In genomic region chr20:34129518-34130162, GRCh38 we compare ENCODE assay signal across 1 cellular context.
TF ChIP-seq lines count a peak whose summit lies in the region.

No MANE protein-coding gene starts in this region.

TF ChIP-seq in HepG2, 621 proteins besides CTCF, POLR2A, EP300 and RAD21 (continued from another document and continues in another):
- TF ChIP-seq HNF1B (CRISPR knock-in tag; IDR thresholded peaks at IDR 0.05): peak; percentile 61; the same call in 1 of the 2 replicates
- TF ChIP-seq FOXO1 (CRISPR knock-in tag; IDR thresholded peaks at IDR 0.05): 0 out of 2 replicates have a peak, but pooled peaks have one; percentile 41
- 0 out of 2 replicates have a peak, but pooled peaks have one; percentile 42 for TF ChIP-seq ZNF547 (CRISPR knock-in tag; IDR thresholded peaks at IDR 0.05)
- TF ChIP-seq ZNF816 (CRISPR knock-in tag; IDR thresholded peaks at IDR 0.05; ENCODE audit: borderline replicate concordance): peak; percentile 76; the same call in 1 of the 2 replicates
- TF ChIP-seq, protein P1, sequence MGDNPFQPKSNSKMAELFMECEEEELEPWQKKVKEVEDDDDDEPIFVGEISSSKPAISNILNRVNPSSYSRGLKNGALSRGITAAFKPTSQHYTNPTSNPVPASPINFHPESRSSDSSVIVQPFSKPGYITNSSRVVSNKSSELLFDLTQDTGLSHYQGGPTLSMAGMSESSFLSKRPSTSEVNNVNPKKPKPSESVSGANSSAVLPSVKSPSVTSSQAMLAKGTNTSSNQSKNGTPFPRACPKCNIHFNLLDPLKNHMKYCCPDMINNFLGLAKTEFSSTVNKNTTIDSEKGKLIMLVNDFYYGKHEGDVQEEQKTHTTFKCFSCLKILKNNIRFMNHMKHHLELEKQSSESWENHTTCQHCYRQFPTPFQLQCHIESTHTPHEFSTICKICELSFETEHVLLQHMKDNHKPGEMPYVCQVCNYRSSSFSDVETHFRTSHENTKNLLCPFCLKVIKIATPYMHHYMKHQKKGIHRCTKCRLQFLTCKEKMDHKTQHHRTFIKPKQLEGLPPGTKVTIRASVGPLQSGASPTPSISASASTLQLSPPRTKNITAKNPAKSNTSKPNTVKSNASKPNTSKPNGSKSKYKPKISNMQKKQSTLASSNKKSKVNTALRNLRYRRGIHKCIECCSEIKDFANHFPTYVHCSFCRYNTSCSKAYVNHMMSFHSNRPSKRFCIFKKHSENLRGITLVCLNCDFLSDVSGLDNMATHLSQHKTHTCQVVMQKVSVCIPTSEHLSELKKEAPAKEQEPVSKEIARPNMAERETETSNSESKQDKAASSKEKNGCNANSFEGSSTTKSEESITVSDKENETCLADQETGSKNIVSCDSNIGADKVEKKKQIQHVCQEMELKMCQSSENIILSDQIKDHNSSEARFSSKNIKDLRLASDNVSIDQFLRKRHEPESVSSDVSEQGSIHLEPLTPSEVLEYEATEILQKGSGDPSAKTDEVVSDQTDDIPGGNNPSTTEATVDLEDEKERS (CRISPR knock-in tag; IDR thresholded peaks at IDR 0.05): 0 out of 2 replicates have a peak, but pooled peaks have one; percentile 65
- TF ChIP-seq, protein P2, sequence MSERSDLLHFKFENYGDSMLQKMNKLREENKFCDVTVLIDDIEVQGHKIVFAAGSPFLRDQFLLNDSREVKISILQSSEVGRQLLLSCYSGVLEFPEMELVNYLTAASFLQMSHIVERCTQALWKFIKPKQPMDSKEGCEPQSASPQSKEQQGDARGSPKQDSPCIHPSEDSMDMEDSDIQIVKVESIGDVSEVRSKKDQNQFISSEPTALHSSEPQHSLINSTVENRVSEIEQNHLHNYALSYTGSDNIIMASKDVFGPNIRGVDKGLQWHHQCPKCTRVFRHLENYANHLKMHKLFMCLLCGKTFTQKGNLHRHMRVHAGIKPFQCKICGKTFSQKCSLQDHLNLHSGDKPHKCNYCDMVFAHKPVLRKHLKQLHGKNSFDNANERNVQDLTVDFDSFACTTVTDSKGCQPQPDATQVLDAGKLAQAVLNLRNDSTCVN (CRISPR knock-in tag; IDR thresholded peaks at IDR 0.05; ENCODE audit: borderline replicate concordance): 0 out of 2 replicates have a peak, but pooled peaks have one; percentile 28
- no peak for TF ChIP-seq PLRG1 (conservative IDR thresholded peaks at IDR 0.05)
- TF ChIP-seq ZNF768 (CRISPR knock-in tag; IDR thresholded peaks at IDR 0.05): no peak
- peak; percentile 62 for TF ChIP-seq CEBPG (CRISPR knock-in tag; IDR thresholded peaks at IDR 0.05)
- no peak for TF ChIP-seq NFRKB (IDR thresholded peaks at IDR 0.05)
- TF ChIP-seq TBX3 (IDR thresholded peaks at IDR 0.05; ENCODE audit: borderline replicate concordance): no peak
- TF ChIP-seq TAF1 (CRISPR knock-in tag; IDR thresholded peaks at IDR 0.05): peak; percentile 18; the same call in 1 of the 2 replicates
- peak; percentile 62; the same call in 1 of the 2 replicates for TF ChIP-seq SSRP1 (CRISPR knock-in tag; IDR thresholded peaks at IDR 0.05)
- TF ChIP-seq STAG1 (CRISPR knock-in tag; IDR thresholded peaks at IDR 0.05): peak; percentile 98
- TF ChIP-seq ZNF235 (CRISPR knock-in tag; IDR thresholded peaks at IDR 0.05; ENCODE audit: borderline replicate concordance): no peak
- peak; percentile 76 for TF ChIP-seq PHF5A (CRISPR knock-in tag; IDR thresholded peaks at IDR 0.05; ENCODE audit: low read depth, unreplicated experiment)
- peak in 1 of 2 experiments; percentile 82; a peak in 2 of 4 replicates for TF ChIP-seq KLF16 (CRISPR knock-in tag; IDR thresholded peaks at IDR 0.05)
- peak; percentile 8; the same call in 1 of the 2 replicates for TF ChIP-seq ZNF121 (CRISPR knock-in tag; IDR thresholded peaks at IDR 0.05)
- peak; percentile 98 for TF ChIP-seq SMC3 (IDR thresholded peaks at IDR 0.05; ENCODE audit: low read length)
- TF ChIP-seq ZNF317 (CRISPR knock-in tag; IDR thresholded peaks at IDR 0.05): peak; percentile 50; the same call in 1 of the 2 replicates
- 0 out of 2 replicates have a peak, but pooled peaks have one; percentile 16 for TF ChIP-seq ZBTB33 (CRISPR knock-in tag; IDR thresholded peaks at IDR 0.05)
- peak; percentile 64; the same call in 1 of the 2 replicates for TF ChIP-seq SMAD3 (CRISPR knock-in tag; IDR thresholded peaks at IDR 0.05)
- TF ChIP-seq ZBTB1 (CRISPR knock-in tag; IDR thresholded peaks at IDR 0.05; ENCODE audit: borderline replicate concordance): no peak
- TF ChIP-seq, protein P3, sequence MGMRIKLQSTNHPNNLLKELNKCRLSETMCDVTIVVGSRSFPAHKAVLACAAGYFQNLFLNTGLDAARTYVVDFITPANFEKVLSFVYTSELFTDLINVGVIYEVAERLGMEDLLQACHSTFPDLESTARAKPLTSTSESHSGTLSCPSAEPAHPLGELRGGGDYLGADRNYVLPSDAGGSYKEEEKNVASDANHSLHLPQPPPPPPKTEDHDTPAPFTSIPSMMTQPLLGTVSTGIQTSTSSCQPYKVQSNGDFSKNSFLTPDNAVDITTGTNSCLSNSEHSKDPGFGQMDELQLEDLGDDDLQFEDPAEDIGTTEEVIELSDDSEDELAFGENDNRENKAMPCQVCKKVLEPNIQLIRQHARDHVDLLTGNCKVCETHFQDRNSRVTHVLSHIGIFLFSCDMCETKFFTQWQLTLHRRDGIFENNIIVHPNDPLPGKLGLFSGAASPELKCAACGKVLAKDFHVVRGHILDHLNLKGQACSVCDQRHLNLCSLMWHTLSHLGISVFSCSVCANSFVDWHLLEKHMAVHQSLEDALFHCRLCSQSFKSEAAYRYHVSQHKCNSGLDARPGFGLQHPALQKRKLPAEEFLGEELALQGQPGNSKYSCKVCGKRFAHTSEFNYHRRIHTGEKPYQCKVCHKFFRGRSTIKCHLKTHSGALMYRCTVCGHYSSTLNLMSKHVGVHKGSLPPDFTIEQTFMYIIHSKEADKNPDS (CRISPR knock-in tag; IDR thresholded peaks at IDR 0.05): no peak
- TF ChIP-seq, protein P4, sequence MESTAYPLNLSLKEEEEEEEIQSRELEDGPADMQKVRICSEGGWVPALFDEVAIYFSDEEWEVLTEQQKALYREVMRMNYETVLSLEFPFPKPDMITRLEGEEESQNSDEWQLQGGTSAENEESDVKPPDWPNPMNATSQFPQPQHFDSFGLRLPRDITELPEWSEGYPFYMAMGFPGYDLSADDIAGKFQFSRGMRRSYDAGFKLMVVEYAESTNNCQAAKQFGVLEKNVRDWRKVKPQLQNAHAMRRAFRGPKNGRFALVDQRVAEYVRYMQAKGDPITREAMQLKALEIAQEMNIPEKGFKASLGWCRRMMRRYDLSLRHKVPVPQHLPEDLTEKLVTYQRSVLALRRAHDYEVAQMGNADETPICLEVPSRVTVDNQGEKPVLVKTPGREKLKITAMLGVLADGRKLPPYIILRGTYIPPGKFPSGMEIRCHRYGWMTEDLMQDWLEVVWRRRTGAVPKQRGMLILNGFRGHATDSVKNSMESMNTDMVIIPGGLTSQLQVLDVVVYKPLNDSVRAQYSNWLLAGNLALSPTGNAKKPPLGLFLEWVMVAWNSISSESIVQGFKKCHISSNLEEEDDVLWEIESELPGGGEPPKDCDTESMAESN (CRISPR knock-in tag; conservative IDR thresholded peaks at IDR 0.05): 0 out of 2 replicates have a peak, but pooled peaks have one; percentile 27
- peak; percentile 65; the same call in 1 of the 2 replicates for TF ChIP-seq PITX1 (CRISPR knock-in tag; IDR thresholded peaks at IDR 0.05)
- TF ChIP-seq FOSL2 (CRISPR knock-in tag; IDR thresholded peaks at IDR 0.05): peak; percentile 35; the same call in 1 of the 2 replicates
- peak; percentile 28; the same call in 1 of the 2 replicates for TF ChIP-seq DNMT3B (CRISPR knock-in tag; conservative IDR thresholded peaks at IDR 0.05)
- 0 out of 2 replicates have a peak, but pooled peaks have one; percentile 58 for TF ChIP-seq KLF9 (CRISPR knock-in tag; IDR thresholded peaks at IDR 0.05; ENCODE audit: low read depth)
- TF ChIP-seq, protein P5, sequence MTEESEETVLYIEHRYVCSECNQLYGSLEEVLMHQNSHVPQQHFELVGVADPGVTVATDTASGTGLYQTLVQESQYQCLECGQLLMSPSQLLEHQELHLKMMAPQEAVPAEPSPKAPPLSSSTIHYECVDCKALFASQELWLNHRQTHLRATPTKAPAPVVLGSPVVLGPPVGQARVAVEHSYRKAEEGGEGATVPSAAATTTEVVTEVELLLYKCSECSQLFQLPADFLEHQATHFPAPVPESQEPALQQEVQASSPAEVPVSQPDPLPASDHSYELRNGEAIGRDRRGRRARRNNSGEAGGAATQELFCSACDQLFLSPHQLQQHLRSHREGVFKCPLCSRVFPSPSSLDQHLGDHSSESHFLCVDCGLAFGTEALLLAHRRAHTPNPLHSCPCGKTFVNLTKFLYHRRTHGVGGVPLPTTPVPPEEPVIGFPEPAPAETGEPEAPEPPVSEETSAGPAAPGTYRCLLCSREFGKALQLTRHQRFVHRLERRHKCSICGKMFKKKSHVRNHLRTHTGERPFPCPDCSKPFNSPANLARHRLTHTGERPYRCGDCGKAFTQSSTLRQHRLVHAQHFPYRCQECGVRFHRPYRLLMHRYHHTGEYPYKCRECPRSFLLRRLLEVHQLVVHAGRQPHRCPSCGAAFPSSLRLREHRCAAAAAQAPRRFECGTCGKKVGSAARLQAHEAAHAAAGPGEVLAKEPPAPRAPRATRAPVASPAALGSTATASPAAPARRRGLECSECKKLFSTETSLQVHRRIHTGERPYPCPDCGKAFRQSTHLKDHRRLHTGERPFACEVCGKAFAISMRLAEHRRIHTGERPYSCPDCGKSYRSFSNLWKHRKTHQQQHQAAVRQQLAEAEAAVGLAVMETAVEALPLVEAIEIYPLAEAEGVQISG (CRISPR knock-in tag; IDR thresholded peaks at IDR 0.05): peak; percentile 51
- TF ChIP-seq RXRB (CRISPR knock-in tag; IDR thresholded peaks at IDR 0.05; ENCODE audit: borderline replicate concordance): peak; percentile 17; the same call in 1 of the 2 replicates
- TF ChIP-seq ZGPAT (CRISPR knock-in tag; IDR thresholded peaks at IDR 0.05): peak; percentile 54; the same call in 1 of the 2 replicates
- peak; percentile 33; the same call in 1 of the 2 replicates for TF ChIP-seq ZNF263 (CRISPR knock-in tag; IDR thresholded peaks at IDR 0.05)
- TF ChIP-seq SALL1 (CRISPR knock-in tag; IDR thresholded peaks at IDR 0.05): peak; percentile 55
- TF ChIP-seq GFI1 (CRISPR knock-in tag; IDR thresholded peaks at IDR 0.05; ENCODE audit: borderline replicate concordance): 0 out of 2 replicates have a peak, but pooled peaks have one; percentile 15
- 0 out of 2 replicates have a peak, but pooled peaks have one; percentile 58 for TF ChIP-seq ZNF331 (CRISPR knock-in tag; IDR thresholded peaks at IDR 0.05)
- TF ChIP-seq KDM2A (CRISPR knock-in tag; IDR thresholded peaks at IDR 0.05; ENCODE audit: borderline replicate concordance, low read depth): peak; percentile 84
- TF ChIP-seq, protein P6, sequence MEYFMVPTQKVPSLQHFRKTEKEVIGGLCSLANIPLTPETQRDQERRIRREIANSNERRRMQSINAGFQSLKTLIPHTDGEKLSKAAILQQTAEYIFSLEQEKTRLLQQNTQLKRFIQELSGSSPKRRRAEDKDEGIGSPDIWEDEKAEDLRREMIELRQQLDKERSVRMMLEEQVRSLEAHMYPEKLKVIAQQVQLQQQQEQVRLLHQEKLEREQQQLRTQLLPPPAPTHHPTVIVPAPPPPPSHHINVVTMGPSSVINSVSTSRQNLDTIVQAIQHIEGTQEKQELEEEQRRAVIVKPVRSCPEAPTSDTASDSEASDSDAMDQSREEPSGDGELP (IDR thresholded peaks at IDR 0.05; ENCODE audit: borderline replicate concordance, low read depth): peak; percentile 32; the same call in 1 of the 2 replicates
- TF ChIP-seq RCOR2 (CRISPR knock-in tag; IDR thresholded peaks at IDR 0.05): peak; percentile 46; the same call in 1 of the 2 replicates
- TF ChIP-seq RBAK (CRISPR knock-in tag; IDR thresholded peaks at IDR 0.05): peak; percentile 43; the same call in 1 of the 2 replicates
- no peak for TF ChIP-seq KDM1A (CRISPR knock-in tag; IDR thresholded peaks at IDR 0.05)
- peak; percentile 45; the same call in 1 of the 2 replicates for TF ChIP-seq ZSCAN9 (CRISPR knock-in tag; IDR thresholded peaks at IDR 0.05; ENCODE audit: borderline replicate concordance)
- 0 out of 2 replicates have a peak, but pooled peaks have one; percentile 18 for TF ChIP-seq ZNF24 (IDR thresholded peaks at IDR 0.05)
- TF ChIP-seq SATB2 (CRISPR knock-in tag; IDR thresholded peaks at IDR 0.05): no peak
- TF ChIP-seq DRAP1 (CRISPR knock-in tag; IDR thresholded peaks at IDR 0.05): peak; percentile 27; the same call in 1 of the 2 replicates
- TF ChIP-seq ZNF567 (CRISPR knock-in tag; IDR thresholded peaks at IDR 0.05; ENCODE audit: borderline replicate concordance): 0 out of 2 replicates have a peak, but pooled peaks have one; percentile 55
